Comparison of ENCODE assay signal across 1 cellular context in genomic region chr4:6647582-6648230, GRCh38.
TF ChIP-seq lines count a peak whose summit lies in the region.

No MANE protein-coding gene starts in this region.

TF ChIP-seq in HepG2, 621 proteins besides CTCF, POLR2A, EP300 and RAD21 (continued from another document and continues in another):
- TF ChIP-seq, protein P1, sequence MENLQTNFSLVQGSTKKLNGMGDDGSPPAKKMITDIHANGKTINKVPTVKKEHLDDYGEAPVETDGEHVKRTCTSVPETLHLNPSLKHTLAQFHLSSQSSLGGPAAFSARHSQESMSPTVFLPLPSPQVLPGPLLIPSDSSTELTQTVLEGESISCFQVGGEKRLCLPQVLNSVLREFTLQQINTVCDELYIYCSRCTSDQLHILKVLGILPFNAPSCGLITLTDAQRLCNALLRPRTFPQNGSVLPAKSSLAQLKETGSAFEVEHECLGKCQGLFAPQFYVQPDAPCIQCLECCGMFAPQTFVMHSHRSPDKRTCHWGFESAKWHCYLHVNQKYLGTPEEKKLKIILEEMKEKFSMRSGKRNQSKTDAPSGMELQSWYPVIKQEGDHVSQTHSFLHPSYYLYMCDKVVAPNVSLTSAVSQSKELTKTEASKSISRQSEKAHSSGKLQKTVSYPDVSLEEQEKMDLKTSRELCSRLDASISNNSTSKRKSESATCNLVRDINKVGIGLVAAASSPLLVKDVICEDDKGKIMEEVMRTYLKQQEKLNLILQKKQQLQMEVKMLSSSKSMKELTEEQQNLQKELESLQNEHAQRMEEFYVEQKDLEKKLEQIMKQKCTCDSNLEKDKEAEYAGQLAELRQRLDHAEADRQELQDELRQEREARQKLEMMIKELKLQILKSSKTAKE (CRISPR knock-in tag; IDR thresholded peaks at IDR 0.05; ENCODE audit: borderline replicate concordance) = no peak
- TF ChIP-seq YY1 (IDR thresholded peaks at IDR 0.05; ENCODE audit: insufficient read depth, insufficient replicate concordance, low read depth, low read length) (peak; percentile 26), PHF21A (CRISPR knock-in tag; IDR thresholded peaks at IDR 0.05) (no peak), ZNF615 (CRISPR knock-in tag; IDR thresholded peaks at IDR 0.05; ENCODE audit: borderline replicate concordance) (no peak), NFKBIZ (CRISPR knock-in tag; IDR thresholded peaks at IDR 0.05) (no peak), KDM3A (CRISPR knock-in tag; IDR thresholded peaks at IDR 0.05; ENCODE audit: low read depth) (no peak), TGIF2 (CRISPR knock-in tag; IDR thresholded peaks at IDR 0.05) (peak; percentile 100), TFDP1 (CRISPR knock-in tag; IDR thresholded peaks at IDR 0.05; ENCODE audit: borderline replicate concordance) (no peak), MXD4 (CRISPR knock-in tag; IDR thresholded peaks at IDR 0.05) (peak; percentile 75; the same call in 1 of the 2 replicates), PRMT3 (CRISPR knock-in tag; IDR thresholded peaks at IDR 0.05; ENCODE audit: borderline replicate concordance, low read depth) (no peak), NFATC3 (CRISPR knock-in tag; IDR thresholded peaks at IDR 0.05) (no peak), ZBTB20 (CRISPR knock-in tag; IDR thresholded peaks at IDR 0.05; ENCODE audit: borderline replicate concordance, low read depth) (no peak), ZNF280D (CRISPR knock-in tag; IDR thresholded peaks at IDR 0.05) (no peak), ZNF549 (CRISPR knock-in tag; IDR thresholded peaks at IDR 0.05) (no peak), U2AF1 (optimal IDR thresholded peaks at IDR 0.05; ENCODE audit: low read depth, low read length) (no peak), ZNF792 (CRISPR knock-in tag; IDR thresholded peaks at IDR 0.05) (no peak), ZNF607 (CRISPR knock-in tag; IDR thresholded peaks at IDR 0.05; ENCODE audit: borderline replicate concordance) (no peak), ZNF660 (CRISPR knock-in tag; IDR thresholded peaks at IDR 0.05; ENCODE audit: borderline replicate concordance, low read depth) (no peak), ARID4A (CRISPR knock-in tag; IDR thresholded peaks at IDR 0.05; ENCODE audit: borderline replicate concordance) (peak; percentile 85), SRSF9 (IDR thresholded peaks at IDR 0.05; ENCODE audit: borderline replicate concordance, insufficient read depth, low read depth, low read length, poor library complexity, severe bottlenecking) (no peak), ATF2 (CRISPR knock-in tag; IDR thresholded peaks at IDR 0.05) (no peak), MAFF (IDR thresholded peaks at IDR 0.05; ENCODE audit: low read depth, low read length) (no peak), RNF2 (conservative IDR thresholded peaks at IDR 0.05; ENCODE audit: low read depth) (no peak), XRCC5 (optimal IDR thresholded peaks at IDR 0.05; ENCODE audit: low read length) (peak; percentile 27), THYN1 (CRISPR knock-in tag; IDR thresholded peaks at IDR 0.05; ENCODE audit: borderline replicate concordance, low read depth) (no peak), ZNF331 (CRISPR knock-in tag; IDR thresholded peaks at IDR 0.05) (peak; percentile 36; the same call in 1 of the 2 replicates), ZNF335 (CRISPR knock-in tag; IDR thresholded peaks at IDR 0.05) (no peak), CHD2 (IDR thresholded peaks at IDR 0.05; ENCODE audit: low read depth, low read length) (no peak), ZNF329 (CRISPR knock-in tag; IDR thresholded peaks at IDR 0.05; ENCODE audit: low read depth) (no peak), PHF8 (CRISPR knock-in tag; IDR thresholded peaks at IDR 0.05) (0 out of 2 replicates have a peak, but pooled peaks have one; percentile 18), ZNF18 (CRISPR knock-in tag; IDR thresholded peaks at IDR 0.05; ENCODE audit: insufficient replicate concordance) (no peak), ASH2L (IDR thresholded peaks at IDR 0.05; ENCODE audit: insufficient read length, low read depth, low read length) (no peak), ZSCAN20 (CRISPR knock-in tag; IDR thresholded peaks at IDR 0.05; ENCODE audit: borderline replicate concordance) (no peak), KDM2A (CRISPR knock-in tag; IDR thresholded peaks at IDR 0.05; ENCODE audit: borderline replicate concordance, low read depth) (peak; percentile 32; the same call in 1 of the 2 replicates), SMYD3 (CRISPR knock-in tag; IDR thresholded peaks at IDR 0.05) (no peak), REPIN1 (CRISPR knock-in tag; IDR thresholded peaks at IDR 0.05; ENCODE audit: borderline replicate concordance, low read depth) (no peak), ZNF891 (CRISPR knock-in tag; IDR thresholded peaks at IDR 0.05) (peak; percentile 68; the same call in 1 of the 2 replicates), ZFP36 (IDR thresholded peaks at IDR 0.05; ENCODE audit: borderline replicate concordance, low read depth, low read length, partially characterized antibody) (no peak)
- TF ChIP-seq, protein P2, sequence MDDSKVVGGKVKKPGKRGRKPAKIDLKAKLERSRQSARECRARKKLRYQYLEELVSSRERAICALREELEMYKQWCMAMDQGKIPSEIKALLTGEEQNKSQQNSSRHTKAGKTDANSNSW (CRISPR knock-in tag; IDR thresholded peaks at IDR 0.05; ENCODE audit: borderline replicate concordance) = no peak
- TF ChIP-seq, protein P3, sequence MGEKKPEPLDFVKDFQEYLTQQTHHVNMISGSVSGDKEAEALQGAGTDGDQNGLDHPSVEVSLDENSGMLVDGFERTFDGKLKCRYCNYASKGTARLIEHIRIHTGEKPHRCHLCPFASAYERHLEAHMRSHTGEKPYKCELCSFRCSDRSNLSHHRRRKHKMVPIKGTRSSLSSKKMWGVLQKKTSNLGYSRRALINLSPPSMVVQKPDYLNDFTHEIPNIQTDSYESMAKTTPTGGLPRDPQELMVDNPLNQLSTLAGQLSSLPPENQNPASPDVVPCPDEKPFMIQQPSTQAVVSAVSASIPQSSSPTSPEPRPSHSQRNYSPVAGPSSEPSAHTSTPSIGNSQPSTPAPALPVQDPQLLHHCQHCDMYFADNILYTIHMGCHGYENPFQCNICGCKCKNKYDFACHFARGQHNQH (CRISPR knock-in tag; IDR thresholded peaks at IDR 0.05) = no peak
- TF ChIP-seq, protein P4, sequence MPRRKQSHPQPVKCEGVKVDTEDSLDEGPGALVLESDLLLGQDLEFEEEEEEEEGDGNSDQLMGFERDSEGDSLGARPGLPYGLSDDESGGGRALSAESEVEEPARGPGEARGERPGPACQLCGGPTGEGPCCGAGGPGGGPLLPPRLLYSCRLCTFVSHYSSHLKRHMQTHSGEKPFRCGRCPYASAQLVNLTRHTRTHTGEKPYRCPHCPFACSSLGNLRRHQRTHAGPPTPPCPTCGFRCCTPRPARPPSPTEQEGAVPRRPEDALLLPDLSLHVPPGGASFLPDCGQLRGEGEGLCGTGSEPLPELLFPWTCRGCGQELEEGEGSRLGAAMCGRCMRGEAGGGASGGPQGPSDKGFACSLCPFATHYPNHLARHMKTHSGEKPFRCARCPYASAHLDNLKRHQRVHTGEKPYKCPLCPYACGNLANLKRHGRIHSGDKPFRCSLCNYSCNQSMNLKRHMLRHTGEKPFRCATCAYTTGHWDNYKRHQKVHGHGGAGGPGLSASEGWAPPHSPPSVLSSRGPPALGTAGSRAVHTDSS (CRISPR knock-in tag; conservative IDR thresholded peaks at IDR 0.05) = no peak
- TF ChIP-seq, protein P5, sequence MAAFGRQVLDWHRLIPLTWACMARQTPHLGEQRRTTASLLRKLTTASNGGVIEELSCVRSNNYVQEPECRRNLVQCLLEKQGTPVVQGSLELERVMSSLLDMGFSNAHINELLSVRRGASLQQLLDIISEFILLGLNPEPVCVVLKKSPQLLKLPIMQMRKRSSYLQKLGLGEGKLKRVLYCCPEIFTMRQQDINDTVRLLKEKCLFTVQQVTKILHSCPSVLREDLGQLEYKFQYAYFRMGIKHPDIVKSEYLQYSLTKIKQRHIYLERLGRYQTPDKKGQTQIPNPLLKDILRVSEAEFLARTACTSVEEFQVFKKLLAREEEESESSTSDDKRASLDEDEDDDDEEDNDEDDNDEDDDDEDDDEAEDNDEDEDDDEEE (CRISPR knock-in tag; IDR thresholded peaks at IDR 0.05) = no peak
- TF ChIP-seq, protein P6, sequence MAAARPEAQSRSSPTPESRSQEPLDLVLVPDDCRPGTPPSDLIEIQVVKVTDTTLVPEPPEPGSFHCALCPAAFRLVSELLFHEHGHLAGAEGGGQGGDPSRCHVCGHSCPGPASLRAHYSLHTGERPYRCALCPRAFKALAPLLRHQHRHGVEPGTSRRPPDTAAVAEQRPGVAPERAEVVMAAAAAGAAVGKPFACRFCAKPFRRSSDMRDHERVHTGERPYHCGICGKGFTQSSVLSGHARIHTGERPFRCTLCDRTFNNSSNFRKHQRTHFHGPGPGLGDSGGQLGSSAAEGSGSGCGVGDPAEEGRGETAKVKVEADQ (CRISPR knock-in tag; IDR thresholded peaks at IDR 0.05; ENCODE audit: borderline replicate concordance) = no peak
